15 cellular contexts compared by ENCODE assay signal in genomic region chr13:99566125-99567083, GRCh38. TPM values are rescaled to one million over a fixed set of nuclear protein-coding genes. Genes with fewer than 3 reads are reported as not detected.
DNase-seq lines count a peak whose midpoint lies in the region; ATAC-seq, FAIRE-seq and TF ChIP-seq lines count a peak whose summit lies in the region.
"Had no signal": no experiment of that assay in that cellular context is flagged by ENCODE, and none has a peak within 500 bp of the region (broad histone marks: within the 10 kb centered on the region; RNA-seq: fewer than 3 reads in every experiment).

No MANE protein-coding gene starts in this region.

- H3K27ac ChIP-seq in GM23338 (ENCODE audit: low read depth) = 0 out of 2 replicates have a peak overlapping the region, but pooled peaks have one; percentile 83
- no peak overlapping the region for H3K27ac ChIP-seq in GM12878 (ENCODE audit: control insufficient read depth, insufficient read depth)
- no peak overlapping the region for H3K27ac ChIP-seq in neural progenitor cell
- H3K27ac ChIP-seq: neutrophil had no signal

- H3K4me1 Mint-ChIP-seq in Calu3 (ENCODE audit: low read depth, unreplicated experiment) (no peaks in the 10 kb centered on the region), GM23338 (peaks cover 14% of the 10 kb centered on the region), neural progenitor cell (no peaks in the 10 kb centered on the region)

- RAD21 ChIA-PET in GM12878 (lab: Charles Lee; ENCODE audit: unreplicated experiment) = no interaction called here

- peak; percentile 57 for ATAC-seq in GM23338
- no peak for ATAC-seq in GM12878
- ATAC-seq in HG03378 (IDR thresholded peaks at IDR 0.05; ENCODE audit: unreplicated experiment) = no peak
- ATAC-seq: PC-3 had no signal

- no peak overlapping the region for H3K4me3 Mint-ChIP-seq in Calu3 (ENCODE audit: low read depth, unreplicated experiment)
- H3K4me3 Mint-ChIP-seq in GM23338 = no peak overlapping the region
- H3K4me3 Mint-ChIP-seq in neural progenitor cell = no peak overlapping the region

- 0 out of 2 replicates have a peak, but pooled peaks cover 4% of the 10 kb centered on the region for H3K9me2 ChIP-seq in GM23338 (ENCODE audit: insufficient read depth)

- H3K4me2 ChIP-seq in GM23338 = no peak overlapping the region
- no peak overlapping the region for H3K4me2 ChIP-seq in GM12878 (ENCODE audit: control insufficient read depth, insufficient read depth)
- H3K4me2 ChIP-seq in neural progenitor cell = no peak overlapping the region

- H3K4me3 ChIP-seq in GM23338 (no peak overlapping the region), GM12878 (no peak overlapping the region), neural progenitor cell (no peak overlapping the region)

- in situ Hi-C loops in GM12878 (cut with MboI) = no loop called here

- H2AFZ ChIP-seq in GM23338 = no peak overlapping the region
- H2AFZ ChIP-seq in GM12878 (ENCODE audit: control insufficient read depth, low read depth, low read length) = no peak overlapping the region
- no peak overlapping the region for H2AFZ ChIP-seq in neural progenitor cell (replicated peaks)

- H3K9me3 Mint-ChIP-seq in Calu3 (ENCODE audit: low read depth, unreplicated experiment) (no peaks in the 10 kb centered on the region), GM23338 (peaks cover 19% of the 10 kb centered on the region), neural progenitor cell (peaks cover 18% of the 10 kb centered on the region)

- H4K20me1 ChIP-seq in GM23338 (replicated peaks; ENCODE audit: insufficient read depth) (no peaks in the 10 kb centered on the region), GM12878 (ENCODE audit: control insufficient read depth, insufficient read depth) (no peaks in the 10 kb centered on the region), neural progenitor cell (ENCODE audit: low read depth) (no peaks in the 10 kb centered on the region)

- H3K4me1 ChIP-seq in GM23338 (ENCODE audit: insufficient read depth) (0 out of 2 replicates have a peak, but pooled peaks cover 6% of the 10 kb centered on the region), GM12878 (ENCODE audit: control insufficient read depth, insufficient read depth, low read length) (no peaks in the 10 kb centered on the region), neural progenitor cell (no peaks in the 10 kb centered on the region)

- TF ChIP-seq CTCF in Calu3 (IDR thresholded peaks at IDR 0.05; ENCODE audit: unreplicated experiment) = no peak
- TF ChIP-seq CTCF in GM23338 (conservative IDR thresholded peaks at IDR 0.05; ENCODE audit: low read depth in 2 of 2) = peak in 1 of 2 experiments; percentile 39; a peak in 2 of 4 replicates
- no peak for TF ChIP-seq CTCF in GM12878 (IDR thresholded peaks at IDR 0.05 in 2 of 3, conservative IDR thresholded peaks at IDR 0.05 in 1 of 3; ENCODE audit: control insufficient read depth in 2 of 3, extremely low read depth in 1 of 3, insufficient read depth in 1 of 3, low read depth in 3 of 3, low read length in 3 of 3)
- no peak for TF ChIP-seq CTCF in neural progenitor cell (IDR thresholded peaks at IDR 0.05)

- DNase-seq in Calu3 (no peak), GM23338 (ENCODE audit: low spot score) (peak; percentile 45), GM12878 (ENCODE audit: low read depth, low spot score) (no peak), neural progenitor cell (ENCODE audit: low spot score) (no peak), DMS79 treated with DMSO at 0.1 percent for 48 hours (lab: John Stamatoyannopoulos, UW) (no peak)
- no peak for DNase-seq in stimulated activated CD4-positive, alpha-beta T cell treated with anti-CD3 and anti-CD28 coated beads, Interleukin-1b, Interleukin-23, amount 100 ng/mL, for 48 hours
- DNase-seq in activated CD8-positive, alpha-beta memory T cell treated with anti-CD3 and anti-CD28 coated beads, Interleukin-2, amount 50 U/mL, for 48 hours = no peak
- DNase-seq: activated gamma-delta T cell treated with Interleukin-2 at 50 U/mL for 16 hours; central memory CD4-positive, alpha-beta T cell; COR-L47; NCI-H446 treated with DMSO at 0.1 percent for 48 hours; PC-3; small intestine had no signal

- BruUV-seq in Calu3 (replicated peaks; lab: Mats Ljungman, UMichigan) (no TSS peak), GM12878 (replicated peaks; lab: Mats Ljungman, UMichigan) (no TSS peak)

- H3K9me3 ChIP-seq in GM12878 (replicated peaks; ENCODE audit: control insufficient read depth, insufficient read depth, low read length) (no peaks in the 10 kb centered on the region; the same call in 2 of the 3 replicates), neural progenitor cell (ENCODE audit: low read depth) (no peaks in the 10 kb centered on the region)
- H3K9me3 ChIP-seq: neutrophil had no signal

- TF ChIP-seq EP300 in GM12878 (IDR thresholded peaks at IDR 0.05; ENCODE audit: borderline replicate concordance in 1 of 2, control insufficient read depth in 1 of 2, low read depth in 2 of 2, low read length in 2 of 2) = no peak

- 72% methylated on average over 36 of the region's 37 CpGs for WGBS in GM12878 (ENCODE audit: insufficient coverage, insufficient replicate concordance, low lambda C conversion rate, missing lambda C conversion rate)

- H3K27me3 ChIP-seq in GM23338 (ENCODE audit: insufficient read depth) = no peaks in the 10 kb centered on the region
- no peaks in the 10 kb centered on the region for H3K27me3 ChIP-seq in GM12878 (replicated peaks in 1 of 2; ENCODE audit: control insufficient read depth in 2 of 2, insufficient read depth in 2 of 2, low read length in 1 of 2)
- no peaks in the 10 kb centered on the region for H3K27me3 ChIP-seq in neural progenitor cell
- H3K27me3 ChIP-seq: neutrophil had no signal

- peak; percentile 37; the same call in 1 of the 2 replicates for TF ChIP-seq POLR2A in GM12878 (IDR thresholded peaks at IDR 0.05; ENCODE audit: low read depth, low read length)

- no peak for TF ChIP-seq RAD21 in GM12878 (IDR thresholded peaks at IDR 0.05; ENCODE audit: insufficient read depth, low read depth, low read length)

- H3K36me3 Mint-ChIP-seq in Calu3 (ENCODE audit: insufficient read depth, unreplicated experiment) (peaks cover 14% of the 10 kb centered on the region), GM23338 (ENCODE audit: low read depth) (peaks cover 20% of the 10 kb centered on the region; the same call in 2 of the 3 replicates), neural progenitor cell (peaks cover 38% of the 10 kb centered on the region)

- no peak for FAIRE-seq in GM12878 (lab: Jason Lieb, UNC)
- FAIRE-seq: small intestine had no signal

- H3K9ac ChIP-seq in GM12878 (ENCODE audit: control insufficient read depth, insufficient read depth, low read length) = no peak overlapping the region
- H3K9ac ChIP-seq in neural progenitor cell = no peak overlapping the region

- H3F3A ChIP-seq in GM23338 (replicated peaks; ENCODE audit: low read depth) (no peaks in the 10 kb centered on the region; the same call in 1 of the 2 replicates), neural progenitor cell (ENCODE audit: low read depth) (peaks cover 5% of the 10 kb centered on the region)

- POLR2A ChIA-PET in GM12878 (lab: Charles Lee) = no interaction called here

- intact Hi-C loops in Calu3 (cut with micrococcal nuclease; ENCODE audit: unreplicated experiment) = no loop called here
- intact Hi-C loops in GM12878 (cut with micrococcal nuclease; ENCODE audit: unreplicated experiment) = no loop called here

- CTCF ChIA-PET in Calu3 (lab: Charles Lee) = no interaction called here
- CTCF ChIA-PET in GM12878 (lab: Yijun Ruan, JAX) = interaction anchor here (0.6 kb wide), 1 partner anchor 292 kb away, joined by 3 read pairs; no protein-coding TSS in a partner anchor

- no peaks in the 10 kb centered on the region; the same call in 1 of the 2 replicates for H3K36me3 ChIP-seq in GM23338 (ENCODE audit: insufficient read depth)
- peaks cover 4 to 7% of the 10 kb centered on the region in 2 experiments for H3K36me3 ChIP-seq in GM12878 (ENCODE audit: control insufficient read depth in 2 of 2, insufficient read depth in 2 of 2, low read length in 1 of 2)
- peaks cover 5% of the 10 kb centered on the region for H3K36me3 ChIP-seq in neural progenitor cell

- SMC1A ChIA-PET in GM12878 (lab: Charles Lee; ENCODE audit: uncharacterized antibody, unreplicated experiment) = no interaction called here

- peak overlapping the region; percentile 23 for H3K27ac Mint-ChIP-seq in Calu3 (ENCODE audit: unreplicated experiment)
- H3K27ac Mint-ChIP-seq in GM23338 = peak overlapping the region; percentile 77; the same call in 1 of the 2 replicates
- peak overlapping the region; percentile 65 for H3K27ac Mint-ChIP-seq in neural progenitor cell

- H3K79me2 ChIP-seq in GM23338 (replicated peaks; ENCODE audit: insufficient read depth) (no peaks in the 10 kb centered on the region), GM12878 (ENCODE audit: control insufficient read depth, insufficient read depth, low read length) (no peaks in the 10 kb centered on the region), neural progenitor cell (ENCODE audit: low read depth) (no peaks in the 10 kb centered on the region)

- H3K27me3 Mint-ChIP-seq in Calu3 (ENCODE audit: unreplicated experiment) = no peaks in the 10 kb centered on the region
- H3K27me3 Mint-ChIP-seq in GM23338 (ENCODE audit: insufficient read depth, low read depth, poor library complexity) = peaks cover 8% of the 10 kb centered on the region
- peaks cover 2% of the 10 kb centered on the region for H3K27me3 Mint-ChIP-seq in neural progenitor cell (ENCODE audit: insufficient read depth, low read depth)

TF ChIP-seq in GM12878, 131 proteins besides CTCF, POLR2A, EP300 and RAD21 (continues in another document):
- TF ChIP-seq KDM1A (IDR thresholded peaks at IDR 0.05; ENCODE audit: borderline replicate concordance) = no peak

RNA-seq across cellular contexts. Expression of gene CLYBL, which starts 40.1 kb away (rescaled TPM):
- total RNA-seq in Calu3 (2022) (2.0 and 3.2 TPM in 2 replicates), GM12878 (2014; rRNA removed) (4.5 and 5.7 TPM in 2 replicates), GM12878 (2014; rRNA removed; fragmentation: Illumina TruSeq; extraction: Trizol) (6.4 and 8.3 TPM in 2 replicates), GM12878 (2021) (4.7 and 8.7 TPM in 2 replicates), neural progenitor cell (ENCODE audit: low replicate concordance) (12.1 and 14.2 TPM in 2 replicates)
- 9.7 and 10.8 TPM in 2 replicates for total RNA-seq in GM23338 (2014; rRNA removed; shearing (Covaris generic))
- polyA plus RNA-seq in GM23338 (2016; fragmentation: Nextera tagmentation; extraction: Ambion mirVana) (12.5 and 12.6 TPM in 2 replicates), GM12878 (2011; rRNA removed) (11.4 and 14.7 TPM in 2 replicates), GM12878 (2014; fragmentation: Illumina TruSeq; extraction: Trizol) (8.2 and 10.7 TPM in 2 replicates), GM12878 (2014; fragmentation: Nextera tagmentation; extraction: Ambion mirVana) (1 to 10 TPM; 3.8 to 5.8 TPM), GM12878 (2014; rRNA removed) (5.0 and 9.8 TPM in 2 replicates), GM12878 (2016; fragmentation: Nextera tagmentation; extraction: Ambion mirVana) (1 to 10 TPM; 5.3 to 7.1 TPM)
- total RNA-seq in GM12878 (2013; cell fraction: nucleolus; rRNA removed) = 7.6 and 14.3 TPM in 2 replicates
- polyA plus RNA-seq in GM12878 (2011; ENCODE audit: low read depth) = 7.0 TPM
- 5.6 and 6.0 TPM in 2 replicates for polyA plus RNA-seq in GM12878 (2011; cell fraction: cytosol; rRNA removed)
- polyA plus RNA-seq in GM12878 (2011; cell fraction: nucleus; rRNA removed) = 10.9 and 17.0 TPM in 2 replicates
- polyA plus RNA-seq in GM12878 (2012) = 9.9 and 10.2 TPM in 2 replicates
- 3.7 and 6.9 TPM in 2 replicates for polyA minus RNA-seq in GM12878 (2011; rRNA and poly(A)+ RNA removed)
- 2.3 TPM in 1 of 2 replicates, not detected in the other for polyA minus RNA-seq in GM12878 (2011; cell fraction: cytosol; rRNA and poly(A)+ RNA removed)
- 6.1 and 7.0 TPM in 2 replicates for polyA minus RNA-seq in GM12878 (2011; cell fraction: nucleus; rRNA and poly(A)+ RNA removed)
- total RNA-seq: PC-3 had no signal

Comparison
In these comparisons a context has a peak if more than half of its experiments do, and no peak if none do; other contexts are left out.
1. H3K27ac Mint-ChIP-seq: peak in every context shown above with its lines; median percentile 77 in GM23338; 65 in neural progenitor cell; 23 in Calu3.